Comparison of ENCODE assay signal across 6 cellular contexts in genomic region chr17:5607946-5608345, GRCh38. TPM values are rescaled to one million over a fixed set of nuclear protein-coding genes. Genes with fewer than 3 reads are reported as not detected.
"Had no signal": no experiment of that assay in that cellular context is flagged by ENCODE, and none has a peak within 500 bp of the region (broad histone marks: within the 10 kb centered on the region; RNA-seq: fewer than 3 reads in every experiment).

No MANE protein-coding gene starts in this region.

- H3K4me3 Mint-ChIP-seq: IgD-negative memory B cell had no signal

- ATAC-seq: HepG2, K562 had no signal

- DNase-seq: IMR-90, KBM-7 had no signal

- H3K27ac Mint-ChIP-seq: IgD-negative memory B cell had no signal

- H3K9me3 Mint-ChIP-seq: IgD-negative memory B cell had no signal

- H3K36me3 Mint-ChIP-seq: IgD-negative memory B cell had no signal

RNA-seq across cellular contexts. Expression of gene NLRP1, which starts 23.6 kb away (rescaled TPM):
- total RNA-seq: HT-29 had no signal
